In genomic region chr12:53299101-53299453, GRCh38 we compare ENCODE assay signal across 8 cellular contexts. TPM values are rescaled to one million over a fixed set of nuclear protein-coding genes. Genes with fewer than 3 reads are reported as not detected.
DNase-seq lines count a peak whose midpoint lies in the region; ATAC-seq and TF ChIP-seq lines count a peak whose summit lies in the region.

No MANE protein-coding gene starts in this region.

- H4K20me1 ChIP-seq in KMS-11 (ENCODE audit: insufficient read depth) = no peaks in the 10 kb centered on the region

- DNase-seq in AG20443 (ENCODE audit: low spot score) (peak; percentile 35), fibroblast of gingiva (ENCODE audit: low read depth) (peak; percentile 89), omental fat pad (ENCODE audit: low spot score) (no peak), SHP77 (lab: John Stamatoyannopoulos, UW) (no peak), NCI-H774 (lab: John Stamatoyannopoulos, UW) (no peak), left colon (no peak)
- DNase-seq in activated CD4-positive, alpha-beta T cell treated with anti-CD3 and anti-CD28 coated beads, Interleukin-2, amount 10 ng/mL, durations not matched to agents 7 days and 5 days = peak; percentile 53

- peak overlapping the region; percentile 86 for H3K27ac Mint-ChIP-seq in activated CD4-positive, alpha-beta T cell treated with anti-CD3 and anti-CD28 coated beads, Interleukin-2, amount 10 ng/mL, durations not matched to agents 7 days and 5 days

- no peaks in the 10 kb centered on the region for H3K27me3 Mint-ChIP-seq in activated CD4-positive, alpha-beta T cell treated with anti-CD3 and anti-CD28 coated beads, Interleukin-2, amount 10 ng/mL, durations not matched to agents 7 days and 5 days

- H3K9me3 Mint-ChIP-seq in activated CD4-positive, alpha-beta T cell treated with anti-CD3 and anti-CD28 coated beads, Interleukin-2, amount 10 ng/mL, durations not matched to agents 7 days and 5 days = no peaks in the 10 kb centered on the region

- H3K79me2 ChIP-seq in KMS-11 (ENCODE audit: insufficient read depth, low read depth) = peaks cover 65% of the 10 kb centered on the region

- POLR2A ChIA-PET in activated CD4-positive, alpha-beta T cell treated with anti-CD3 and anti-CD28 coated beads, Interleukin-2, amount 10 ng/mL, durations not matched to agents 7 days and 5 days (lab: Charles Lee) = interaction anchor here (1.5 kb wide), 1 partner anchor 22 kb away, joined by 4 read pairs; the partner anchor contains the start of gene AAAS

- TF ChIP-seq CTCF in KMS-11 (conservative IDR thresholded peaks at IDR 0.05; ENCODE audit: low read depth, low read length) (no peak), omental fat pad (IDR thresholded peaks at IDR 0.05) (no peak)

- ATAC-seq in omental fat pad (ENCODE audit: low FRiP score) (peak; percentile 24), left colon (no peak)

- peak overlapping the region; percentile 89 for H3K4me3 Mint-ChIP-seq in activated CD4-positive, alpha-beta T cell treated with anti-CD3 and anti-CD28 coated beads, Interleukin-2, amount 10 ng/mL, durations not matched to agents 7 days and 5 days

- peak overlapping the region; percentile 94 for H3K4me2 ChIP-seq in KMS-11

- H2AFZ ChIP-seq in KMS-11 (ENCODE audit: low read depth) = no peak overlapping the region

- H3K36me3 ChIP-seq in KMS-11 (ENCODE audit: insufficient read depth) = peaks cover 12% of the 10 kb centered on the region; the same call in 1 of the 2 replicates

- peak overlapping the region; percentile 70 for H3K27ac ChIP-seq in KMS-11

- intact Hi-C loops in left colon (cut with DNase I, micrococcal nuclease) = no loop called here

- CTCF ChIA-PET in activated CD4-positive, alpha-beta T cell treated with anti-CD3 and anti-CD28 coated beads, Interleukin-2, amount 10 ng/mL, durations not matched to agents 7 days and 5 days (lab: Charles Lee) = interaction anchor here (0.7 to 2.9 kb wide), 12 partner anchors 8 to 104 kb away, joined by 3 to 30 read pairs (median 3); partner anchors contain the start of genes AAAS and ESPL1

- H3K4me1 Mint-ChIP-seq in activated CD4-positive, alpha-beta T cell treated with anti-CD3 and anti-CD28 coated beads, Interleukin-2, amount 10 ng/mL, durations not matched to agents 7 days and 5 days = peaks cover 73% of the 10 kb centered on the region

- H3K4me3 ChIP-seq in KMS-11 (IDR thresholded peaks at IDR 0.05; ENCODE audit: insufficient read depth, low read depth, low read length) = no peak overlapping the region

- no peaks in the 10 kb centered on the region for H3K27me3 ChIP-seq in KMS-11 (ENCODE audit: insufficient read depth, low read depth)

- peaks cover 44% of the 10 kb centered on the region for H3K36me3 Mint-ChIP-seq in activated CD4-positive, alpha-beta T cell treated with anti-CD3 and anti-CD28 coated beads, Interleukin-2, amount 10 ng/mL, durations not matched to agents 7 days and 5 days (ENCODE audit: low read depth)

- H3K4me1 ChIP-seq in KMS-11 (ENCODE audit: low read depth, poor library complexity, severe bottlenecking) = peaks cover 79% of the 10 kb centered on the region

- peak overlapping the region; percentile 77; the same call in 1 of the 2 replicates for H3K9ac ChIP-seq in KMS-11

RNA-seq across cellular contexts. Expression of gene MYG1, which starts 0.4 kb away (rescaled TPM):
- 10 to 100 TPM; 47.9 to 56.4 TPM for total RNA-seq in activated CD4-positive, alpha-beta T cell treated with anti-CD3 and anti-CD28 coated beads, Interleukin-2, amount 10 ng/mL, durations not matched to agents 7 days and 5 days
- total RNA-seq in omental fat pad = 10 to 100 TPM; 33.9 to 42.6 (median 35.7) TPM
- 10 to 100 TPM; 37.9 to 39.2 TPM for total RNA-seq in left colon

RNA-seq across cellular contexts. Expression of gene PFDN5, which starts 3.7 kb away (rescaled TPM):
- 100 to 1,000 TPM; 305 to 335 TPM for total RNA-seq in activated CD4-positive, alpha-beta T cell treated with anti-CD3 and anti-CD28 coated beads, Interleukin-2, amount 10 ng/mL, durations not matched to agents 7 days and 5 days
- total RNA-seq in omental fat pad = 100 to 1,000 TPM; 527 to 674 (median 592) TPM
- total RNA-seq in left colon = 100 to 1,000 TPM; 268 to 291 TPM

RNA-seq across cellular contexts. Expression of gene AAAS, which starts 22.3 kb away (rescaled TPM):
- total RNA-seq in activated CD4-positive, alpha-beta T cell treated with anti-CD3 and anti-CD28 coated beads, Interleukin-2, amount 10 ng/mL, durations not matched to agents 7 days and 5 days = 10 to 100 TPM; 59.1 to 63.0 TPM
- total RNA-seq in omental fat pad = 10 to 100 TPM; 28.7 to 43.2 (median 38.6) TPM
- total RNA-seq in left colon = 10 to 100 TPM; 34.6 to 39.0 TPM

RNA-seq across cellular contexts. Expression of gene ESPL1, which starts 31.0 kb away (rescaled TPM):
- total RNA-seq in activated CD4-positive, alpha-beta T cell treated with anti-CD3 and anti-CD28 coated beads, Interleukin-2, amount 10 ng/mL, durations not matched to agents 7 days and 5 days = 100 to 1,000 TPM; 107 to 125 TPM
- total RNA-seq in omental fat pad (1 to 10 TPM in 1 of 4 donors, under 1 TPM in 3; 0.63 to 2.0 (median 0.90) TPM), left colon (1 to 10 TPM; 3.3 to 9.6 TPM)

RNA-seq across cellular contexts. Expression of gene SP7, which starts 37.1 kb away (rescaled TPM):
- not detected for total RNA-seq in activated CD4-positive, alpha-beta T cell treated with anti-CD3 and anti-CD28 coated beads, Interleukin-2, amount 10 ng/mL, durations not matched to agents 7 days and 5 days
- total RNA-seq in omental fat pad (not detected), left colon (not detected)

Comparison
In these comparisons a context has a peak if more than half of its experiments do, and no peak if none do; other contexts are left out.
1. DNase-seq: peak in AG20443 (single experiment), activated CD4-positive, alpha-beta T cell treated with anti-CD3 and anti-CD28 coated beads, Interleukin-2, amount 10 ng/mL, durations not matched to agents 7 days and 5 days (single experiment) and fibroblast of gingiva (single experiment); none in omental fat pad (single experiment), SHP77 (0 of 2), NCI-H774 (single experiment) and left colon (0 of 2).